26 cellular contexts compared by ENCODE assay signal in the genomic region with DNA sequence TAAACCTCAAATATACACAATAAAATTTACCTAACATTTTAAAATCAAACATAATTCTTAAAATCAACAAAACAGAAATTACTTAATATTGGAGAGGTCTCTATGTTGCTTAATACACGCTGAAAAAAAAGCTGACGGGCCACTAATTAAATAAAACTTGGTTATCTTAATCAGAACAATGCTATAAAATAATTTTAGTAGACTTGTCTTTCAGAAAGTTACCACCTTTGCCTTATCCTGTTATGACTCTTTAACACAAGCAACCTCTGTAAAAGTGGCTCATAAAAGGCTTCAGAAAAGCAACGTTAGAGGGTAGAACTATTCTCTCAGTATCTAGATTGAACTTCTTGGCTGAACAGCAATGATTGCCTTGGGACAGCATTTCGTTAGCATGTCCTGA.
"Had no signal": no experiment of that assay in that cellular context is flagged by ENCODE, and none has a peak within 500 bp of the region (broad histone marks: within the 10 kb centered on the region; RNA-seq: fewer than 3 reads in every experiment).

No MANE protein-coding gene starts in this region.

- H3K27me3 ChIP-seq: stomach, suprapubic skin, testis, thyroid gland, tibial artery, tibial nerve, transverse colon, upper lobe of left lung, upper lobe of right lung, uterus, vagina had no signal

- H3K36me3 ChIP-seq: stomach, suprapubic skin, thoracic aorta, thyroid gland, tibial artery, tibial nerve, transverse colon, upper lobe of left lung, upper lobe of right lung, uterus, vagina had no signal

- H3K4me1 ChIP-seq: stomach, suprapubic skin, testis, thyroid gland, tibial artery, tibial nerve, upper lobe of left lung, upper lobe of right lung, uterus, vagina had no signal

- DNase-seq: stimulated activated CD4-positive, alpha-beta T cell treated with anti-CD3 and anti-CD28 coated beads, Interleukin-2, amount 100 ng/mL, for 48 hours; stimulated activated CD4-positive, alpha-beta T cell treated with anti-CD3 and anti-CD28 coated beads, Interleukin-4, amount 100 ng/mL, for 1 hour; stimulated activated CD4-positive, alpha-beta T cell treated with anti-CD3 and anti-CD28 coated beads, Interleukin-4, amount 100 ng/mL, for 24 hours; stimulated activated CD4-positive, alpha-beta T cell treated with anti-CD3 and anti-CD28 coated beads, Interleukin-4, amount 100 ng/mL, for 4 hours; stimulated activated CD8-positive, alpha-beta memory T cell treated with anti-CD3 and anti-CD28 coated beads, Interleukin-4, amount 100 ng/mL, for 48 hours; stimulated activated naive B cell treated with anti-CD40 and anti-IgM and Interleukin-4, amounts not matched to agents 10 μg/mL and 1 μg/mL and 100 μg/mL, for 72 hours; stimulated activated naive CD4-positive, alpha-beta T cell; stimulated activated naive CD4-positive, alpha-beta T cell treated with Interleukin-2 at 50 U/mL for 16 hours; stimulated activated naive CD8-positive, alpha-beta T cell treated with anti-CD3 and anti-CD28 coated beads, Interleukin-15, amount 100 ng/mL, for 72 hours; stimulated activated naive CD8-positive, alpha-beta T cell treated with anti-CD3 and anti-CD28 coated beads, Interleukin-15, Interleukin-2, amounts not matched to agents 100 U/mL and 50 U/mL, for 24 hours; stomach; substantia nigra; testis; thyroid gland; tibial artery; transverse colon; trophoblast cell; upper lobe of left lung; upper lobe of right lung; uterus had no signal

- H3K9me3 ChIP-seq: stomach, suprapubic skin, testis, thoracic aorta, thyroid gland, tibial artery, tibial nerve, transverse colon, upper lobe of left lung, upper lobe of right lung, uterus, vagina had no signal

- H3K27ac ChIP-seq: stomach, suprapubic skin, testis, thoracic aorta, thyroid gland, tibial artery, tibial nerve, transverse colon, upper lobe of left lung, upper lobe of right lung, uterus, vagina had no signal

- ATAC-seq: stimulated activated effector memory CD8-positive, alpha-beta T cell treated with anti-CD3 and anti-CD28 coated beads, Interleukin-12 subunit alpha, Interleukin-12 subunit beta, amount 100 ng/mL, for 72 hours; stimulated activated memory B cell treated with anti-CD40 and anti-IgM and Interleukin-4, amounts not matched to agents 10 μg/mL and 1 μg/mL and 100 μg/mL, for 72 hours; stimulated activated naive B cell treated with anti-CD40 and anti-IgM and Interleukin-4, amounts not matched to agents 10 μg/mL and 1 μg/mL and 100 μg/mL, for 72 hours; stimulated activated naive CD8-positive, alpha-beta T cell treated with anti-CD3 and anti-CD28 coated beads, Interleukin-15, amount 100 ng/mL, for 72 hours; stimulated activated naive CD8-positive, alpha-beta T cell treated with anti-CD3 and anti-CD28 coated beads, Interleukin-15, Interleukin-2, amounts not matched to agents 100 U/mL and 50 U/mL, for 24 hours; upper lobe of right lung had no signal

- H3K4me3 ChIP-seq: stomach, suprapubic skin, testis, thoracic aorta, thyroid gland, tibial artery, tibial nerve, transverse colon, upper lobe of left lung, upper lobe of right lung, uterus, vagina had no signal
